Comparison of ENCODE assay signal across 12 cellular contexts in the genomic region with DNA sequence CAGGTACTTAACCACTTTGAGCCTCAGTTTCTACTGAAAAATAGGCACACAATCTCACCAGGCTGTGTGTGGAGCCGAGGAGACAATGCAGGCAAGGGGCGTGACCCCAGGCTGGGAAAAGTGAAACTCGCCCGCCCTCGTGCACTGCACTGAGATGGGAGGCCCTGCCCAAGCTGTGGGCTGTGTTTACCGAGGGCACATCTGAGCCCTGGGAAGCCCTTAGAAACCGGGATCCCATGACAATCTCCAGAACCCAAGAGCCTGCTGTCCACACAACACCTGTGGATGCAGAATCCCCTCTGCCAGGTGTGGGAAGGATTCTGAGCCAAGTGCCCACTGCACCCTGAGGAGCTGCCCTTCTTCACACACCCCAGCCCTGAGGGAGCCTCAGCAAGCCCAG.
"Had no signal": no experiment of that assay in that cellular context is flagged by ENCODE, and none has a peak within 500 bp of the region (broad histone marks: within the 10 kb centered on the region; RNA-seq: fewer than 3 reads in every experiment).

No MANE protein-coding gene starts in this region.

- DNase-seq: activated CD4-positive, alpha-beta memory T cell treated with anti-CD3 and anti-CD28 coated beads for 36 hours; activated CD4-positive, alpha-beta T cell treated with anti-CD3 and anti-CD28 coated beads for 1 hour; activated naive CD4-positive, alpha-beta T cell treated with anti-CD3 and anti-CD28 coated beads for 36 hours; central memory CD4-positive, alpha-beta T cell; effector memory CD4-positive, alpha-beta T cell; left ventricle myocardium superior; pancreas; T1000 had no signal

- H3K27ac ChIP-seq: coronary artery, gastroesophageal sphincter, neural progenitor cell, pancreas, skin epidermis had no signal

- H3K4me1 ChIP-seq: gastroesophageal sphincter, pancreas had no signal

- H3K9me3 ChIP-seq: gastroesophageal sphincter, pancreas had no signal

- ATAC-seq: gastroesophageal sphincter, left ventricle myocardium superior, pancreas had no signal

- H3K36me3 ChIP-seq: gastroesophageal sphincter, neural progenitor cell, pancreas had no signal

- H3K27me3 ChIP-seq: gastroesophageal sphincter, neural progenitor cell, pancreas had no signal

- H3K4me3 ChIP-seq: coronary artery, gastroesophageal sphincter, neural progenitor cell, pancreas, skin epidermis had no signal
